In genomic region chr5:40206030-40206429, GRCh38 we compare ENCODE assay signal across 18 cellular contexts.
"Had no signal": no experiment of that assay in that cellular context is flagged by ENCODE, and none has a peak within 500 bp of the region (broad histone marks: within the 10 kb centered on the region; RNA-seq: fewer than 3 reads in every experiment).

No MANE protein-coding gene starts in this region.

- H3K36me3 ChIP-seq: spleen, upper lobe of left lung had no signal

- H3K4me1 Mint-ChIP-seq: endodermal cell, naive B cell, neural crest cell had no signal

- H3K27me3 Mint-ChIP-seq: activated naive CD8-positive, alpha-beta T cell treated with anti-CD3 and anti-CD28 coated beads, Interleukin-2, amount 10 ng/mL, durations not matched to agents 7 days and 5 days; naive B cell had no signal

- FAIRE-seq: colon had no signal

- H3K27ac ChIP-seq: body of pancreas, dorsolateral prefrontal cortex, epithelial cell of prostate, spleen, testis, upper lobe of left lung had no signal

- H3K27ac Mint-ChIP-seq: activated naive CD8-positive, alpha-beta T cell treated with anti-CD3 and anti-CD28 coated beads, Interleukin-2, amount 10 ng/mL, durations not matched to agents 7 days and 5 days; endodermal cell; T-helper 1 cell treated with Interleukin-12 subunit alpha and Interleukin-12 subunit beta and Interleukin-4 antibody, amounts not matched to agents 30 μg/mL and 1 μg/mL, for 36 hours had no signal

- H3K27me3 ChIP-seq: body of pancreas, spleen, testis, upper lobe of left lung had no signal

- H3K4me3 Mint-ChIP-seq: activated naive CD8-positive, alpha-beta T cell treated with anti-CD3 and anti-CD28 coated beads, Interleukin-2, amount 10 ng/mL, durations not matched to agents 7 days and 5 days; endodermal cell; naive B cell; neural crest cell; T-helper 1 cell treated with Interleukin-12 subunit alpha and Interleukin-12 subunit beta and Interleukin-4 antibody, amounts not matched to agents 30 μg/mL and 1 μg/mL, for 36 hours had no signal

- H3K4me3 ChIP-seq: body of pancreas, dorsolateral prefrontal cortex, mucosa of descending colon, spleen, testis, upper lobe of left lung had no signal

- H3K36me3 Mint-ChIP-seq: naive B cell had no signal

- H3K4me1 ChIP-seq: testis had no signal

- ATAC-seq: body of pancreas, mucosa of descending colon had no signal

- H3K9me3 Mint-ChIP-seq: endodermal cell, neural crest cell had no signal

- DNase-seq: activated effector memory CD4-positive, alpha-beta T cell treated with Interleukin-2 at 50 U/mL for 16 hours; activated naive CD8-positive, alpha-beta T cell treated with anti-CD3 and anti-CD28 coated beads, Interleukin-2, amount 10 ng/mL, durations not matched to agents 7 days and 5 days; body of pancreas; central memory CD4-positive, alpha-beta T cell; dorsolateral prefrontal cortex; endodermal cell; foreskin fibroblast; mesenchymal stem cell; mucosa of descending colon; naive B cell; retina; spleen; testis; upper lobe of left lung had no signal

- H3K9me3 ChIP-seq: body of pancreas, mucosa of descending colon, spleen, testis, upper lobe of left lung had no signal
